In the genomic region with DNA sequence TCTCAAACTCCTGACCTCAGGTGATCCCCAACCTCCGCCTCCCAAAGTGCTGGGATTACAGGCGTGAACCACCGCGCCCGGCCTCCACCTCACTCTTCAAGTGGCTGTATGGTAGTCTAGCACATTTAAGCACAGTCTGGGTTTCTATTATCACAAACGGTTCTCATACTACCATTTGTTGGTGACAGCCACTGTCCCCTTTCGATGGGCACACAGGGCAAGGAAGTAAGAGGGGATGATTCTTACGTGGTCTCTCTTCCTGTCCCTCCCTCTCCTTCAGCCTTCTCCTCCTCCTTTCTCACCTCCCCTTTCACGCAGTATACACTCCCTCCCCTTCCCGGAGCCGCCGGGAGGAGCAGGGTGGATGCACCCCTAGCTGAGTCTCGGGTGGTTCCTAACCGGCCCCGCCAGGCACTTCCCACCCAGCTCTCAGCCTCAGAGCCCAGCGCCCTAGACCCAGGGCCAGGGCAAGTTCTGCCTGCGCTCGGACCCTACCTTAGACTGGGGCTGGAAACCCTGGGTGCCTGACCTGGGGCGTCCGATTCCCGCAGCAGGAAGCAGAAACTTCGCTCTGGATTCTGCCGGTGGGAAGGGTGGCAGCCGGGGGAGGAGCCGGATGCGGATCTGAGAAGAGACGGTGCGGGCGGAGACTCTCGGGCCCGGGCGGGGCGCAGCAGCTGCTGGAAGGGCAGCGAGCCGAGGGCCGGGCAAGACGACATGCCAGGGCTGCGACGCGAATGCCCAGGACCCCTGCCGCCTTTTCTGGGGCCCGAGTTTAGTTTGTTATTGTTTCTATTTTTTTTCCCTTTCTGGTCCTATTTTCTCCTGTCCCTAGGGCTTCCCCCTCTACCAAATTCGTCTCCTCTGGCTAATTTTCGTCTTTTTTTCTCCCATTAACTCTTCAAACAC, we compare ENCODE assay signal across 1 cellular context.
TF ChIP-seq lines count a peak whose summit lies in the region.

A gene (minus strand): TSS at position 626 of the 909 bp plus-strand sequence. CDS start 5,062 bp downstream, outside the sequence.

TF ChIP-seq in HEK293, 187 proteins besides CTCF, POLR2A, EP300 and RAD21 (continued from another document):
- TF ChIP-seq, protein P1, sequence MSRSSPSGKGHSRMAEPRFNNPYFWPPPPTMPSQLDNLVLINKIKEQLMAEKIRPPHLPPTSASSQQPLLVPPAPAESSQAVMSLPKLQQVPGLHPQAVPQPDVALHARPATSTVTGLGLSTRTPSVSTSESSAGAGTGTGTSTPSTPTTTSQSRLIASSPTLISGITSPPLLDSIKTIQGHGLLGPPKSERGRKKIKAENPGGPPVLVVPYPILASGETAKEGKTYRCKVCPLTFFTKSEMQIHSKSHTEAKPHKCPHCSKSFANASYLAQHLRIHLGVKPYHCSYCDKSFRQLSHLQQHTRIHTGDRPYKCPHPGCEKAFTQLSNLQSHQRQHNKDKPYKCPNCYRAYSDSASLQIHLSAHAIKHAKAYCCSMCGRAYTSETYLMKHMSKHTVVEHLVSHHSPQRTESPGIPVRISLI (tag by site-specific recombination; IDR thresholded peaks at IDR 0.05), result no peak
- TF ChIP-seq ZXDB (tag by site-specific recombination; IDR thresholded peaks at IDR 0.05), result peak; percentile 85; the same call in 1 of the 2 replicates
- TF ChIP-seq ZSCAN30 (tag by site-specific recombination; IDR thresholded peaks at IDR 0.05), result peak; percentile 93
- TF ChIP-seq ZEB2 (tag by site-specific recombination; IDR thresholded peaks at IDR 0.05), result peak; percentile 88
- TF ChIP-seq, protein P2, sequence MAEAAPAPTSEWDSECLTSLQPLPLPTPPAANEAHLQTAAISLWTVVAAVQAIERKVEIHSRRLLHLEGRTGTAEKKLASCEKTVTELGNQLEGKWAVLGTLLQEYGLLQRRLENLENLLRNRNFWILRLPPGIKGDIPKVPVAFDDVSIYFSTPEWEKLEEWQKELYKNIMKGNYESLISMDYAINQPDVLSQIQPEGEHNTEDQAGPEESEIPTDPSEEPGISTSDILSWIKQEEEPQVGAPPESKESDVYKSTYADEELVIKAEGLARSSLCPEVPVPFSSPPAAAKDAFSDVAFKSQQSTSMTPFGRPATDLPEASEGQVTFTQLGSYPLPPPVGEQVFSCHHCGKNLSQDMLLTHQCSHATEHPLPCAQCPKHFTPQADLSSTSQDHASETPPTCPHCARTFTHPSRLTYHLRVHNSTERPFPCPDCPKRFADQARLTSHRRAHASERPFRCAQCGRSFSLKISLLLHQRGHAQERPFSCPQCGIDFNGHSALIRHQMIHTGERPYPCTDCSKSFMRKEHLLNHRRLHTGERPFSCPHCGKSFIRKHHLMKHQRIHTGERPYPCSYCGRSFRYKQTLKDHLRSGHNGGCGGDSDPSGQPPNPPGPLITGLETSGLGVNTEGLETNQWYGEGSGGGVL (tag by site-specific recombination; IDR thresholded peaks at IDR 0.05), result peak; percentile 96
- TF ChIP-seq, protein P3, sequence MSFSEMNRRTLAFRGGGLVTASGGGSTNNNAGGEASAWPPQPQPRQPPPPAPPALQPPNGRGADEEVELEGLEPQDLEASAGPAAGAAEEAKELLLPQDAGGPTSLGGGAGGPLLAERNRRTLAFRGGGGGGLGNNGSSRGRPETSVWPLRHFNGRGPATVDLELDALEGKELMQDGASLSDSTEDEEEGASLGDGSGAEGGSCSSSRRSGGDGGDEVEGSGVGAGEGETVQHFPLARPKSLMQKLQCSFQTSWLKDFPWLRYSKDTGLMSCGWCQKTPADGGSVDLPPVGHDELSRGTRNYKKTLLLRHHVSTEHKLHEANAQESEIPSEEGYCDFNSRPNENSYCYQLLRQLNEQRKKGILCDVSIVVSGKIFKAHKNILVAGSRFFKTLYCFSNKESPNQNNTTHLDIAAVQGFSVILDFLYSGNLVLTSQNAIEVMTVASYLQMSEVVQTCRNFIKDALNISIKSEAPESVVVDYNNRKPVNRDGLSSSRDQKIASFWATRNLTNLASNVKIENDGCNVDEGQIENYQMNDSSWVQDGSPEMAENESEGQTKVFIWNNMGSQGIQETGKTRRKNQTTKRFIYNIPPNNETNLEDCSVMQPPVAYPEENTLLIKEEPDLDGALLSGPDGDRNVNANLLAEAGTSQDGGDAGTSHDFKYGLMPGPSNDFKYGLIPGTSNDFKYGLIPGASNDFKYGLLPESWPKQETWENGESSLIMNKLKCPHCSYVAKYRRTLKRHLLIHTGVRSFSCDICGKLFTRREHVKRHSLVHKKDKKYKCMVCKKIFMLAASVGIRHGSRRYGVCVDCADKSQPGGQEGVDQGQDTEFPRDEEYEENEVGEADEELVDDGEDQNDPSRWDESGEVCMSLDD (tag by site-specific recombination; IDR thresholded peaks at IDR 0.05), result peak; percentile 53; the same call in 1 of the 2 replicates
- peak; percentile 92 for TF ChIP-seq IKZF3 (tag by site-specific recombination; IDR thresholded peaks at IDR 0.05)
- TF ChIP-seq ZNF560 (tag by site-specific recombination; IDR thresholded peaks at IDR 0.05; ENCODE audit: borderline replicate concordance), result no peak
- peak; percentile 29; the same call in 1 of the 2 replicates for TF ChIP-seq ZSCAN16 (tag by site-specific recombination; IDR thresholded peaks at IDR 0.05)
- TF ChIP-seq ZNF146 (tag by site-specific recombination; IDR thresholded peaks at IDR 0.05), result no peak
- peak; percentile 100 for TF ChIP-seq MZF1 (tag by site-specific recombination; IDR thresholded peaks at IDR 0.05; ENCODE audit: borderline replicate concordance)
- TF ChIP-seq ZNF555 (tag by site-specific recombination; conservative IDR thresholded peaks at IDR 0.05), result no peak
- peak; percentile 91 for TF ChIP-seq SP2 (tag by site-specific recombination; IDR thresholded peaks at IDR 0.05)
- TF ChIP-seq GLIS2 (tag by site-specific recombination; IDR thresholded peaks at IDR 0.05), result peak; percentile 78
- TF ChIP-seq ZNF626 (tag by site-specific recombination; IDR thresholded peaks at IDR 0.05), result no peak
- peak; percentile 73 for TF ChIP-seq ZIC2 (tag by site-specific recombination; IDR thresholded peaks at IDR 0.05)
- TF ChIP-seq ZNF211 (tag by site-specific recombination; IDR thresholded peaks at IDR 0.05; ENCODE audit: low read depth), result no peak
- TF ChIP-seq, protein P4, sequence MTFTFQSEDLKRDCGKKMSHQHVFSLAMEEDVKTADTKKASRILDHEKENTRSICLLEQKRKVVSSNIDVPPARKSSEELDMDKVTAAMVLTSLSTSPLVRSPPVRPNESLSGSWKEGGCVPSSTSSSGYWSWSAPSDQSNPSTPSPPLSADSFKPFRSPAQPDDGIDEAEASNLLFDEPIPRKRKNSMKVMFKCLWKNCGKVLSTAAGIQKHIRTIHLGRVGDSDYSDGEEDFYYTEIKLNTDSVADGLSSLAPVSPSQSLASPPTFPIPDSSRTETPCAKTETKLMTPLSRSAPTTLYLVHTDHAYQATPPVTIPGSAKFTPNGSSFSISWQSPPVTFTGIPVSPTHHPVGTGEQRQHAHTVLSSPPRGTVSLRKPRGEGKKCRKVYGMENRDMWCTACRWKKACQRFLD (tag by site-specific recombination; IDR thresholded peaks at IDR 0.05), result no peak
- peak; percentile 88 for TF ChIP-seq SP3 (tag by site-specific recombination; IDR thresholded peaks at IDR 0.05)
- peak; percentile 86 for TF ChIP-seq ZBTB8A (tag by site-specific recombination; IDR thresholded peaks at IDR 0.05)
- peak; percentile 88 for TF ChIP-seq PRDM1 (tag by site-specific recombination; IDR thresholded peaks at IDR 0.05)
- TF ChIP-seq WT1 (tag by site-specific recombination; IDR thresholded peaks at IDR 0.05), result peak; percentile 94
- TF ChIP-seq ZNF521 (tag by site-specific recombination; IDR thresholded peaks at IDR 0.05), result no peak
- TF ChIP-seq ZNF169 (tag by site-specific recombination; IDR thresholded peaks at IDR 0.05), result no peak
- TF ChIP-seq ZNF423 (tag by site-specific recombination; IDR thresholded peaks at IDR 0.05), result peak; percentile 86
- peak; percentile 70 for TF ChIP-seq KLF7 (tag by site-specific recombination; IDR thresholded peaks at IDR 0.05; ENCODE audit: borderline replicate concordance)
- peak; percentile 64; the same call in 1 of the 2 replicates for TF ChIP-seq KLF1 (tag by site-specific recombination; IDR thresholded peaks at IDR 0.05)
- no peak for TF ChIP-seq ZNF140 (tag by site-specific recombination; IDR thresholded peaks at IDR 0.05)
- TF ChIP-seq, protein P5, sequence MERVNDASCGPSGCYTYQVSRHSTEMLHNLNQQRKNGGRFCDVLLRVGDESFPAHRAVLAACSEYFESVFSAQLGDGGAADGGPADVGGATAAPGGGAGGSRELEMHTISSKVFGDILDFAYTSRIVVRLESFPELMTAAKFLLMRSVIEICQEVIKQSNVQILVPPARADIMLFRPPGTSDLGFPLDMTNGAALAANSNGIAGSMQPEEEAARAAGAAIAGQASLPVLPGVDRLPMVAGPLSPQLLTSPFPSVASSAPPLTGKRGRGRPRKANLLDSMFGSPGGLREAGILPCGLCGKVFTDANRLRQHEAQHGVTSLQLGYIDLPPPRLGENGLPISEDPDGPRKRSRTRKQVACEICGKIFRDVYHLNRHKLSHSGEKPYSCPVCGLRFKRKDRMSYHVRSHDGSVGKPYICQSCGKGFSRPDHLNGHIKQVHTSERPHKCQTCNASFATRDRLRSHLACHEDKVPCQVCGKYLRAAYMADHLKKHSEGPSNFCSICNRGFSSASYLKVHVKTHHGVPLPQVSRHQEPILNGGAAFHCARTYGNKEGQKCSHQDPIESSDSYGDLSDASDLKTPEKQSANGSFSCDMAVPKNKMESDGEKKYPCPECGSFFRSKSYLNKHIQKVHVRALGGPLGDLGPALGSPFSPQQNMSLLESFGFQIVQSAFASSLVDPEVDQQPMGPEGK (tag by site-specific recombination; IDR thresholded peaks at IDR 0.05), result peak; percentile 92
- TF ChIP-seq SALL2 (tag by site-specific recombination; IDR thresholded peaks at IDR 0.05; ENCODE audit: borderline replicate concordance), result no peak
- peak; percentile 86 for TF ChIP-seq KLF8 (tag by site-specific recombination; IDR thresholded peaks at IDR 0.05)
- TF ChIP-seq ZBTB17 (tag by site-specific recombination; IDR thresholded peaks at IDR 0.05), result peak; percentile 90
- TF ChIP-seq, protein P6, sequence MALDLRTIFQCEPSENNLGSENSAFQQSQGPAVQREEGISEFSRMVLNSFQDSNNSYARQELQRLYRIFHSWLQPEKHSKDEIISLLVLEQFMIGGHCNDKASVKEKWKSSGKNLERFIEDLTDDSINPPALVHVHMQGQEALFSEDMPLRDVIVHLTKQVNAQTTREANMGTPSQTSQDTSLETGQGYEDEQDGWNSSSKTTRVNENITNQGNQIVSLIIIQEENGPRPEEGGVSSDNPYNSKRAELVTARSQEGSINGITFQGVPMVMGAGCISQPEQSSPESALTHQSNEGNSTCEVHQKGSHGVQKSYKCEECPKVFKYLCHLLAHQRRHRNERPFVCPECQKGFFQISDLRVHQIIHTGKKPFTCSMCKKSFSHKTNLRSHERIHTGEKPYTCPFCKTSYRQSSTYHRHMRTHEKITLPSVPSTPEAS (tag by site-specific recombination; IDR thresholded peaks at IDR 0.05), result no peak
